Comparison of ENCODE assay signal across 26 cellular contexts in the genomic region with DNA sequence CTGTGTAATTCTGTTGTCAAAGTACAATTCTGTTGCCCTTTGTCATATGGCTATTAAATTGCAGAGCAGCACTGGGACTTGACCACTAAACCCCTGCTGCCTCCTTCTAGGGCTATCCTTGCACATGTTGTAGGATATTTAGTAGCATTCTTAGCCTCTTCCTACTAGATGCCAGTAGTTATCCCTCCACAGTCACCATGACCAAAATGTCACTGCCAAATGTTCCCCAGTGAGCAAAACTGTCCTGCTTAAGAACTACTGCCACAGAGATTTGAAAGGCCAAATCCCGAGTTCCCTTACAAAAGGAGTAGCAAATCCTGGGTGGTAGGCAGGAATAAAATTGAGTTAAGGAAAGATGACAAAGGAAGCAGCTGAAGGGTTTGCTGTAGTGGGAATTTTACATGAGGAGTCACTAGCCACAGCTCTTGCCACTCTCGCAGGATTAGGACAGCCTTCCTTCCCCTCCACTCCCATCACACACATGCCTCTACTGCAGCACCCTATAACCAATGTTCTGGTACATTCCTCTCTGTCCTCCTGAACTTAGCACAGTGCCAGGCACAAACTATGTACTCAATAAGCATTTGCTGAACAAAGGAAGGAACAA. TPM values are rescaled to one million over a fixed set of nuclear protein-coding genes. Genes with fewer than 3 reads are reported as not detected.
DNase-seq lines count a peak whose midpoint lies in the region; ATAC-seq, FAIRE-seq and TF ChIP-seq lines count a peak whose summit lies in the region.
"Had no signal": no experiment of that assay in that cellular context is flagged by ENCODE, and none has a peak within 500 bp of the region (broad histone marks: within the 10 kb centered on the region; RNA-seq: fewer than 3 reads in every experiment).

No MANE protein-coding gene starts in this region.

- H3K27ac ChIP-seq in IMR-90 (ENCODE audit: insufficient read depth, low read length) = no peak overlapping the region
- H3K27ac ChIP-seq in mammary epithelial cell (ENCODE audit: insufficient read depth, low read depth, low read length) = no peak overlapping the region
- no peak overlapping the region for H3K27ac ChIP-seq in trophoblast cell (ENCODE audit: low read depth, low read length)
- H3K27ac ChIP-seq: epithelial cell of prostate, transverse colon had no signal

- FAIRE-seq in H54 (lab: Jason Lieb, UNC) = no peak
- FAIRE-seq: H1, HepG2, pancreas had no signal

- H3K9me3 ChIP-seq in IMR-90 (ENCODE audit: control insufficient read depth, insufficient read depth, low read length) = 0 out of 2 replicates have a peak, but pooled peaks cover 3% of the 10 kb centered on the region
- H3K9me3 ChIP-seq in mammary epithelial cell (replicated peaks; ENCODE audit: insufficient read depth, low read length) = no peaks in the 10 kb centered on the region
- H3K9me3 ChIP-seq in trophoblast cell (ENCODE audit: insufficient read depth, low read depth, low read length) = no peaks in the 10 kb centered on the region
- H3K9me3 ChIP-seq: pancreas, transverse colon had no signal

- H3K18ac ChIP-seq in IMR-90 (ENCODE audit: low read depth, low read length) (peak overlapping the region; percentile 34; the same call in 1 of the 2 replicates), trophoblast cell (ENCODE audit: low read length) (peak overlapping the region; percentile 51)

- peaks cover 28% of the 10 kb centered on the region for H3K4me1 ChIP-seq in IMR-90 (ENCODE audit: control insufficient read depth, insufficient read depth, low read length)
- H3K4me1 ChIP-seq in mammary epithelial cell (ENCODE audit: insufficient read depth, low read length) = peaks cover 27% of the 10 kb centered on the region
- peaks cover 20 to 36% of the 10 kb centered on the region in 2 experiments for H3K4me1 ChIP-seq in trophoblast cell (ENCODE audit: control insufficient read depth in 1 of 2, insufficient read depth in 2 of 2, low read length in 2 of 2)

- H3K27me3 ChIP-seq in IMR-90 (ENCODE audit: control insufficient read depth, insufficient read depth, low read length) = no peaks in the 10 kb centered on the region
- no peaks in the 10 kb centered on the region for H3K27me3 ChIP-seq in mammary epithelial cell (ENCODE audit: insufficient read depth, low read length)
- no peaks in the 10 kb centered on the region for H3K27me3 ChIP-seq in trophoblast cell (ENCODE audit: insufficient read depth, low read length)
- H3K27me3 ChIP-seq: pancreas, transverse colon had no signal

- peak overlapping the region; percentile 17; the same call in 1 of the 2 replicates for H2BK20ac ChIP-seq in IMR-90 (ENCODE audit: low read depth, low read length)

- dilution Hi-C loops in IMR-90 (cut with HindIII; ENCODE audit: low sequenced_read_pairs, unreplicated experiment) = no loop called here
- dilution Hi-C loops in mammary epithelial cell (cut with HindIII; ENCODE audit: low sequenced_read_pairs) = loop anchor here (25.0 kb wide), 1 partner anchor 219 kb away; no protein-coding TSS in a partner anchor

- POLR2A ChIA-PET in IMR-90 (lab: Charles Lee; ENCODE audit: unreplicated experiment) = no interaction called here

- H3K79me1 ChIP-seq in IMR-90 (ENCODE audit: low read depth in 1 of 2, low read length in 2 of 2) = peaks cover 41 to 76% of the 10 kb centered on the region in 2 experiments
- H3K79me1 ChIP-seq in trophoblast cell (ENCODE audit: low read length) = peaks cover 5% of the 10 kb centered on the region

- peak overlapping the region; percentile 60 for H4K5ac ChIP-seq in IMR-90 (ENCODE audit: low read depth, low read length)

- peak overlapping the region; percentile 75; the same call in 1 of the 2 replicates for H2AK5ac ChIP-seq in IMR-90 (ENCODE audit: low read depth, low read length)
- H2AK5ac ChIP-seq in trophoblast cell (ENCODE audit: low read length) = no peak overlapping the region

- no peak overlapping the region for H2AFZ ChIP-seq in IMR-90 (replicated peaks; ENCODE audit: low read length, poor library complexity)
- no peak overlapping the region for H2AFZ ChIP-seq in mammary epithelial cell (ENCODE audit: low read depth, low read length)
- H2AFZ ChIP-seq in trophoblast cell (ENCODE audit: insufficient read depth, low read length, poor library complexity) = no peak overlapping the region

- no TSS peak for BruUV-seq in IMR-90 (replicated peaks; lab: Mats Ljungman, UMichigan)
- BruUV-seq in mammary epithelial cell (replicated peaks; lab: Mats Ljungman, UMichigan) = no TSS peak

- no peak overlapping the region for H4K12ac ChIP-seq in trophoblast cell (ENCODE audit: low read depth, low read length)

- peak; percentile 33 for DNase-seq in EL
- DNase-seq in IMR-90 = peak; percentile 29
- DNase-seq in mammary epithelial cell = no peak
- DNase-seq in trophoblast cell = no peak
- no peak for DNase-seq in H54 (ENCODE audit: insufficient read length, low spot score)
- DNase-seq in cortex of kidney (lab: John Stamatoyannopoulos, UW) = no peak
- no peak for DNase-seq in C1 segment of cervical spinal cord (lab: John Stamatoyannopoulos, UW)
- DNase-seq in hepatic stellate cell (ENCODE audit: low spot score) = no peak
- DNase-seq: activated CD4-positive, alpha-beta T cell treated with anti-CD3 and anti-CD28 coated beads, Interleukin-2, amount 50 U/mL, for 48 hours; activated CD4-positive, CD25-positive, alpha-beta regulatory T cell; anterior cingulate cortex; CD4-positive, CD25-positive, alpha-beta regulatory T cell; natural killer cell; NCI-H1092; NCI-H2029; NCI-H2227 treated with DMSO at 0.1 percent for 48 hours; NCI-H774; pancreas; stimulated activated naive CD4-positive, alpha-beta T cell treated with Interleukin-2 at 50 U/mL for 16 hours; SW 1271; transverse colon had no signal

- intact Hi-C loops in IMR-90 (cut with micrococcal nuclease) (no loop called here), mammary epithelial cell (cut with micrococcal nuclease) (loop anchor here (2.0 kb wide), 1 partner anchor 45 kb away; no protein-coding TSS in a partner anchor)

- H3K23ac ChIP-seq in IMR-90 (ENCODE audit: low read depth, low read length) (peak overlapping the region; percentile 61), trophoblast cell (ENCODE audit: low read length) (no peak overlapping the region)

- peak overlapping the region; percentile 64 for H3K4ac ChIP-seq in IMR-90 (ENCODE audit: low read depth, low read length)
- H3K4ac ChIP-seq in trophoblast cell (ENCODE audit: low read depth, low read length) = peak overlapping the region; percentile 48

- no peak for TF ChIP-seq CTCF in IMR-90 (conservative IDR thresholded peaks at IDR 0.05; ENCODE audit: low read depth, low read length)
- no peak for TF ChIP-seq CTCF in mammary epithelial cell (conservative IDR thresholded peaks at IDR 0.05 in 1 of 2, IDR thresholded peaks at IDR 0.05 in 1 of 2; ENCODE audit: extremely low read depth in 1 of 2, insufficient read depth in 1 of 2, low read depth in 1 of 2, low read length in 2 of 2)

- H3K36me3 ChIP-seq in IMR-90 (ENCODE audit: control insufficient read depth, insufficient read depth, low read length) (no peaks in the 10 kb centered on the region), mammary epithelial cell (ENCODE audit: insufficient read depth, low read length) (no peaks in the 10 kb centered on the region), trophoblast cell (ENCODE audit: control insufficient read depth in 1 of 2, insufficient read depth in 2 of 2, low read length in 2 of 2) (peaks cover 0 to 2% of the 10 kb centered on the region in 2 experiments)
- H3K36me3 ChIP-seq: pancreas, transverse colon had no signal

- H3K79me2 ChIP-seq in mammary epithelial cell (ENCODE audit: insufficient read depth, low read length) (peaks cover 99% of the 10 kb centered on the region), trophoblast cell (ENCODE audit: control insufficient read depth, insufficient read depth, low read length, poor library complexity) (peaks cover 14% of the 10 kb centered on the region)

- H3K4me3 ChIP-seq in IMR-90 (ENCODE audit: insufficient read depth, low read depth, low read length) (no peak overlapping the region), mammary epithelial cell (replicated peaks in 1 of 3; ENCODE audit: insufficient read depth in 1 of 3, low read depth in 2 of 3, low read length in 3 of 3) (no peak overlapping the region), trophoblast cell (ENCODE audit: low read depth, low read length) (no peak overlapping the region)
- H3K4me3 ChIP-seq: pancreas, transverse colon had no signal

- H3K56ac ChIP-seq in IMR-90 (ENCODE audit: extremely low read depth, insufficient read depth, low read length) = no peak overlapping the region

- H3K9ac ChIP-seq in IMR-90 (ENCODE audit: low read depth, low read length) (no peak overlapping the region), mammary epithelial cell (ENCODE audit: insufficient read depth, low read length) (no peak overlapping the region), trophoblast cell (ENCODE audit: low read length) (no peak overlapping the region)

- H4K91ac ChIP-seq in IMR-90 (ENCODE audit: insufficient read depth, low read depth, low read length) = peak overlapping the region; percentile 34
- H4K91ac ChIP-seq in trophoblast cell (ENCODE audit: low read depth, low read length) = no peak overlapping the region

- no peak for ATAC-seq in IMR-90 (ENCODE audit: low read depth)
- ATAC-seq: activated naive CD4-positive, alpha-beta T cell treated with anti-CD3 and anti-CD28 coated beads, Interleukin-2, amount 50 U/mL, for 72 hours; HepG2; left lobe of liver; natural killer cell; pancreas had no signal

- in situ Hi-C loops in IMR-90 (cut with MboI; ENCODE audit: low sequenced_read_pairs) (no loop called here), mammary epithelial cell (cut with MboI; ENCODE audit: low sequenced_read_pairs in 2 of 2) (no loop called here)

- H4K8ac ChIP-seq in IMR-90 (ENCODE audit: low read depth in 2 of 2, low read length in 2 of 2) (peak overlapping the region in 1 of 2 experiments; percentile 31; a peak in 2 of 4 replicates), trophoblast cell (ENCODE audit: low read depth, low read length) (no peak overlapping the region)

- H2AK9ac ChIP-seq in IMR-90 (replicated peaks; ENCODE audit: low read depth, low read length, poor library complexity) = peak overlapping the region; percentile 58

- no CpG with 5 or more reads among the region's 2 CpGs for WGBS in IMR-90 (ENCODE audit: extremely low coverage in 2 of 2, insufficient read length in 1 of 2), 2 experiments
- WGBS in mammary epithelial cell (ENCODE audit: low coverage, missing lambda C conversion rate) = 88% methylated on average over 2 of the region's 2 CpGs
- WGBS in trophoblast cell (ENCODE audit: extremely low coverage, insufficient coverage, insufficient read length) = no CpG with 5 or more reads among the region's 2 CpGs

- H3K14ac ChIP-seq in IMR-90 (replicated peaks; ENCODE audit: low read depth, low read length) (peak overlapping the region; percentile 63), trophoblast cell (ENCODE audit: low read length) (no peak overlapping the region)

- H2BK15ac ChIP-seq in IMR-90 (ENCODE audit: low read depth, low read length) = peak overlapping the region; percentile 80; the same call in 2 of the 3 replicates

- H4K20me1 ChIP-seq in IMR-90 (ENCODE audit: insufficient read depth, low read length) (peaks cover 7% of the 10 kb centered on the region; the same call in 1 of the 2 replicates), mammary epithelial cell (ENCODE audit: insufficient read depth, low read length) (no peaks in the 10 kb centered on the region)

- H3K4me2 ChIP-seq in IMR-90 (ENCODE audit: low read depth, low read length) (no peak overlapping the region), mammary epithelial cell (ENCODE audit: insufficient read depth, low read depth, low read length) (peak overlapping the region; percentile 7), trophoblast cell (ENCODE audit: low read length) (no peak overlapping the region)

- CTCF ChIA-PET in IMR-90 (lab: Yijun Ruan, JAX) (no interaction called here), mammary epithelial cell (lab: Charles Lee; ENCODE audit: low non-redundant PET) (no interaction called here)

- peaks cover 26% of the 10 kb centered on the region for H3K9me1 ChIP-seq in IMR-90 (ENCODE audit: insufficient read depth, low read length)

- no peak for TF ChIP-seq POLR2A in IMR-90 (IDR thresholded peaks at IDR 0.05; ENCODE audit: low read depth, low read length)
- no peak for TF ChIP-seq POLR2A in H54 (IDR thresholded peaks at IDR 0.05; ENCODE audit: low read depth, low read length)

- no peak for TF ChIP-seq RAD21 in IMR-90 (IDR thresholded peaks at IDR 0.05; ENCODE audit: low read length)

- peak overlapping the region; percentile 39 for H2BK5ac ChIP-seq in IMR-90 (ENCODE audit: low read depth, low read length, poor library complexity, severe bottlenecking)
- no peak overlapping the region for H2BK5ac ChIP-seq in trophoblast cell (ENCODE audit: low read depth, low read length, poor library complexity)

- H2BK12ac ChIP-seq in trophoblast cell (ENCODE audit: low read length) = no peak overlapping the region

- H2BK120ac ChIP-seq in IMR-90 (ENCODE audit: low read depth, low read length) = peak overlapping the region; percentile 10
- no peak overlapping the region for H2BK120ac ChIP-seq in trophoblast cell (ENCODE audit: insufficient read depth, low read length, poor library complexity)

RNA-seq across cellular contexts. Expression of gene APBB2, which starts 8.4 kb away (rescaled TPM):
- 64.7 and 75.5 TPM in 2 replicates for total RNA-seq in IMR-90 (2012; rRNA removed)
- polyA plus RNA-seq in IMR-90 (2012; rRNA removed) = 41.1 and 47.9 TPM in 2 replicates
- polyA plus RNA-seq in IMR-90 (2012; cell fraction: cytosol; rRNA removed) = 21.2 and 27.8 TPM in 2 replicates
- 50.5 and 115 TPM in 2 replicates for polyA plus RNA-seq in IMR-90 (2012; cell fraction: nucleus; rRNA removed; ENCODE audit: low replicate concordance)
- total RNA-seq in mammary epithelial cell = 10 to 100 TPM; 75.8 to 81.7 TPM
- polyA plus RNA-seq in mammary epithelial cell = 60.8 TPM
- 74.3 TPM for polyA minus RNA-seq in mammary epithelial cell
- 41.4 and 45.0 TPM in 2 replicates for polyA plus RNA-seq in trophoblast cell (2013)
- total RNA-seq: CD4-positive, CD25-positive, alpha-beta regulatory T cell had no signal
- polyA plus RNA-seq: CD4-positive, CD25-positive, alpha-beta regulatory T cell had no signal

RNA-seq across cellular contexts. Expression of gene UCHL1, which starts 50.8 kb away (rescaled TPM):
- total RNA-seq in IMR-90 (2012; rRNA removed) (972 and 1,122 TPM in 2 replicates), mammary epithelial cell (10 to 100 TPM in 1 of 2 donors, 1 to 10 TPM in 1; 2.3 to 11.3 TPM)
- polyA plus RNA-seq in IMR-90 (2012; rRNA removed) (1,796 and 2,118 TPM in 2 replicates), mammary epithelial cell (20.2 TPM)
- 1,744 and 2,681 TPM in 2 replicates for polyA plus RNA-seq in IMR-90 (2012; cell fraction: cytosol; rRNA removed)
- 2,128 and 5,164 TPM in 2 replicates for polyA plus RNA-seq in IMR-90 (2012; cell fraction: nucleus; rRNA removed; ENCODE audit: low replicate concordance)
- 11.2 TPM for polyA minus RNA-seq in mammary epithelial cell
- polyA plus RNA-seq in trophoblast cell (2013) = 95.0 and 114 TPM in 2 replicates
- total RNA-seq: CD4-positive, CD25-positive, alpha-beta regulatory T cell; HepG2; natural killer cell had no signal
- polyA plus RNA-seq: CD4-positive, CD25-positive, alpha-beta regulatory T cell; HepG2 had no signal

Comparison
In these comparisons a context has a peak if more than half of its experiments do, and no peak if none do; other contexts are left out.
1. DNase-seq: peak in EL (single experiment) and IMR-90 (single experiment); none in mammary epithelial cell (single experiment), trophoblast cell (0 of 2), H54 (single experiment), cortex of kidney (single experiment), C1 segment of cervical spinal cord (0 of 14) and hepatic stellate cell (single experiment).
2. RNA of gene UCHL1, which starts 50.8 kb away (total RNA-seq): 972 to 1,122 TPM in IMR-90; 2.3 to 11.3 TPM in mammary epithelial cell; every median in the first group is over 10 times any median in the second.